Comparison of ENCODE assay signal across 1 cellular context in the genomic region with DNA sequence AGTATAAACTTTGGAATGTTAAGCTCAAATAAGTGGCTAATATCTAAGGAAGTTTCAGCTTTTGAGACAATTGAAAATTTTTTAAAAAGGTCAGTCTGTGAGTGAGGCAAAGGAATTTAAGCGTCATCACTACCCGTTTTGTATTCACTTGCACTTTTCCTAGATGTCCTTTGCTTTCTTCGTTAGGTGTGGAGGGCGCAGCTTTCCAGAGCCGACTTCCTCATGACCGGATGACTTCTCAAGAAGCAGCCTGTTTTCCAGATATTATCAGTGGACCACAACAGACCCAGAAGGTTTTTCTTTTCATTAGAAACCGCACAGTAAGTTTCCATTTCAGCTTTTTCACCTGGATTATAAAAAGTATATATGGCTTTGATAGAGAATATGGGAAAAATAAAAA.
TF ChIP-seq lines count a peak whose summit lies in the region.

No MANE protein-coding gene starts in this region.

TF ChIP-seq in K562, 482 proteins besides CTCF, POLR2A, EP300 and RAD21 (continued from another document):
- TF ChIP-seq, protein P1, sequence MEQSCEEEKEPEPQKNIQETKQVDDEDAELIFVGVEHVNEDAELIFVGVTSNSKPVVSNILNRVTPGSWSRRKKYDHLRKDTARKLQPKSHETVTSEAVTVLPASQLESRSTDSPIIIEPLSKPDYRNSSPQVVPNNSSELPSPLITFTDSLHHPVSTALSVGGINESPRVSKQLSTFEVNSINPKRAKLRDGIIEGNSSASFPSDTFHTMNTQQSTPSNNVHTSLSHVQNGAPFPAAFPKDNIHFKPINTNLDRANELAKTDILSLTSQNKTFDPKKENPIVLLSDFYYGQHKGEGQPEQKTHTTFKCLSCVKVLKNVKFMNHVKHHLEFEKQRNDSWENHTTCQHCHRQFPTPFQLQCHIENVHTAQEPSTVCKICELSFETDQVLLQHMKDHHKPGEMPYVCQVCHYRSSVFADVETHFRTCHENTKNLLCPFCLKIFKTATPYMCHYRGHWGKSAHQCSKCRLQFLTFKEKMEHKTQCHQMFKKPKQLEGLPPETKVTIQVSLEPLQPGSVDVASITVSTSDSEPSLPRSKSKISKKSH (CRISPR knock-in tag; IDR thresholded peaks at IDR 0.05), result no peak
- TF ChIP-seq NR2F6 (CRISPR knock-in tag; IDR thresholded peaks at IDR 0.05) (no peak), ZNF79 (CRISPR knock-in tag; IDR thresholded peaks at IDR 0.05; ENCODE audit: low read depth) (no peak), MTA3 (IDR thresholded peaks at IDR 0.05; ENCODE audit: borderline replicate concordance) (no peak), FOSL1 (tag; conservative IDR thresholded peaks at IDR 0.05) (peak; percentile 29), XRCC5 (IDR thresholded peaks at IDR 0.05; ENCODE audit: low read depth, low read length) (no peak), TSHZ1 (CRISPR knock-in tag; IDR thresholded peaks at IDR 0.05) (no peak), ZNF561 (CRISPR knock-in tag; conservative IDR thresholded peaks at IDR 0.05) (no peak), POLR2H (tag; IDR thresholded peaks at IDR 0.05; ENCODE audit: low read depth) (0 out of 2 replicates have a peak, but pooled peaks have one; percentile 6), EWSR1 (IDR thresholded peaks at IDR 0.05; ENCODE audit: borderline replicate concordance, low read depth, partially characterized antibody) (no peak), RCOR1 (IDR thresholded peaks at IDR 0.05; ENCODE audit: borderline replicate concordance in 1 of 2, low read depth in 2 of 2, low read length in 2 of 2) (no peak), PTRF (tag; IDR thresholded peaks at IDR 0.05) (no peak), ZNF583 (CRISPR knock-in tag; IDR thresholded peaks at IDR 0.05) (no peak), CAMTA2 (CRISPR knock-in tag; conservative IDR thresholded peaks at IDR 0.05) (no peak), ETV1 (tag; conservative IDR thresholded peaks at IDR 0.05; ENCODE audit: low read depth) (peak; percentile 51), CHD4 (IDR thresholded peaks at IDR 0.05; ENCODE audit: insufficient read depth, insufficient replicate concordance, low read depth, low read length, poor library complexity, severe bottlenecking) (no peak), ZKSCAN1 (IDR thresholded peaks at IDR 0.05; ENCODE audit: low read depth, low read length) (no peak), GABPA (tag; conservative IDR thresholded peaks at IDR 0.05; ENCODE audit: low read depth) (0 out of 2 replicates have a peak, but pooled peaks have one; percentile 14), HMG20B (CRISPR knock-in tag; IDR thresholded peaks at IDR 0.05) (no peak), CHD1 (IDR thresholded peaks at IDR 0.05; ENCODE audit: low read length) (no peak), JUN (IDR thresholded peaks at IDR 0.05; ENCODE audit: borderline replicate concordance, low read depth, low read length) (no peak), JUN (CRISPR knock-in tag; IDR thresholded peaks at IDR 0.05; ENCODE audit: borderline replicate concordance) (no peak), THAP7 (CRISPR knock-in tag; IDR thresholded peaks at IDR 0.05) (no peak), MEIS2 (IDR thresholded peaks at IDR 0.05; ENCODE audit: partially characterized antibody) (no peak), ZC3H11A (IDR thresholded peaks at IDR 0.05; ENCODE audit: low read depth, low read length) (no peak), ETV6 (IDR thresholded peaks at IDR 0.05; ENCODE audit: borderline replicate concordance in 1 of 2, low read depth in 2 of 2, low read length in 1 of 2) (no peak), ETV6 (CRISPR knock-in tag; IDR thresholded peaks at IDR 0.05; ENCODE audit: borderline replicate concordance) (no peak), HMGN3 (IDR thresholded peaks at IDR 0.05; ENCODE audit: borderline replicate concordance, extremely low read depth, insufficient read length, low read depth, low read length) (no peak), ATF6 (CRISPR knock-in tag; IDR thresholded peaks at IDR 0.05) (no peak)
- TF ChIP-seq, protein P2, sequence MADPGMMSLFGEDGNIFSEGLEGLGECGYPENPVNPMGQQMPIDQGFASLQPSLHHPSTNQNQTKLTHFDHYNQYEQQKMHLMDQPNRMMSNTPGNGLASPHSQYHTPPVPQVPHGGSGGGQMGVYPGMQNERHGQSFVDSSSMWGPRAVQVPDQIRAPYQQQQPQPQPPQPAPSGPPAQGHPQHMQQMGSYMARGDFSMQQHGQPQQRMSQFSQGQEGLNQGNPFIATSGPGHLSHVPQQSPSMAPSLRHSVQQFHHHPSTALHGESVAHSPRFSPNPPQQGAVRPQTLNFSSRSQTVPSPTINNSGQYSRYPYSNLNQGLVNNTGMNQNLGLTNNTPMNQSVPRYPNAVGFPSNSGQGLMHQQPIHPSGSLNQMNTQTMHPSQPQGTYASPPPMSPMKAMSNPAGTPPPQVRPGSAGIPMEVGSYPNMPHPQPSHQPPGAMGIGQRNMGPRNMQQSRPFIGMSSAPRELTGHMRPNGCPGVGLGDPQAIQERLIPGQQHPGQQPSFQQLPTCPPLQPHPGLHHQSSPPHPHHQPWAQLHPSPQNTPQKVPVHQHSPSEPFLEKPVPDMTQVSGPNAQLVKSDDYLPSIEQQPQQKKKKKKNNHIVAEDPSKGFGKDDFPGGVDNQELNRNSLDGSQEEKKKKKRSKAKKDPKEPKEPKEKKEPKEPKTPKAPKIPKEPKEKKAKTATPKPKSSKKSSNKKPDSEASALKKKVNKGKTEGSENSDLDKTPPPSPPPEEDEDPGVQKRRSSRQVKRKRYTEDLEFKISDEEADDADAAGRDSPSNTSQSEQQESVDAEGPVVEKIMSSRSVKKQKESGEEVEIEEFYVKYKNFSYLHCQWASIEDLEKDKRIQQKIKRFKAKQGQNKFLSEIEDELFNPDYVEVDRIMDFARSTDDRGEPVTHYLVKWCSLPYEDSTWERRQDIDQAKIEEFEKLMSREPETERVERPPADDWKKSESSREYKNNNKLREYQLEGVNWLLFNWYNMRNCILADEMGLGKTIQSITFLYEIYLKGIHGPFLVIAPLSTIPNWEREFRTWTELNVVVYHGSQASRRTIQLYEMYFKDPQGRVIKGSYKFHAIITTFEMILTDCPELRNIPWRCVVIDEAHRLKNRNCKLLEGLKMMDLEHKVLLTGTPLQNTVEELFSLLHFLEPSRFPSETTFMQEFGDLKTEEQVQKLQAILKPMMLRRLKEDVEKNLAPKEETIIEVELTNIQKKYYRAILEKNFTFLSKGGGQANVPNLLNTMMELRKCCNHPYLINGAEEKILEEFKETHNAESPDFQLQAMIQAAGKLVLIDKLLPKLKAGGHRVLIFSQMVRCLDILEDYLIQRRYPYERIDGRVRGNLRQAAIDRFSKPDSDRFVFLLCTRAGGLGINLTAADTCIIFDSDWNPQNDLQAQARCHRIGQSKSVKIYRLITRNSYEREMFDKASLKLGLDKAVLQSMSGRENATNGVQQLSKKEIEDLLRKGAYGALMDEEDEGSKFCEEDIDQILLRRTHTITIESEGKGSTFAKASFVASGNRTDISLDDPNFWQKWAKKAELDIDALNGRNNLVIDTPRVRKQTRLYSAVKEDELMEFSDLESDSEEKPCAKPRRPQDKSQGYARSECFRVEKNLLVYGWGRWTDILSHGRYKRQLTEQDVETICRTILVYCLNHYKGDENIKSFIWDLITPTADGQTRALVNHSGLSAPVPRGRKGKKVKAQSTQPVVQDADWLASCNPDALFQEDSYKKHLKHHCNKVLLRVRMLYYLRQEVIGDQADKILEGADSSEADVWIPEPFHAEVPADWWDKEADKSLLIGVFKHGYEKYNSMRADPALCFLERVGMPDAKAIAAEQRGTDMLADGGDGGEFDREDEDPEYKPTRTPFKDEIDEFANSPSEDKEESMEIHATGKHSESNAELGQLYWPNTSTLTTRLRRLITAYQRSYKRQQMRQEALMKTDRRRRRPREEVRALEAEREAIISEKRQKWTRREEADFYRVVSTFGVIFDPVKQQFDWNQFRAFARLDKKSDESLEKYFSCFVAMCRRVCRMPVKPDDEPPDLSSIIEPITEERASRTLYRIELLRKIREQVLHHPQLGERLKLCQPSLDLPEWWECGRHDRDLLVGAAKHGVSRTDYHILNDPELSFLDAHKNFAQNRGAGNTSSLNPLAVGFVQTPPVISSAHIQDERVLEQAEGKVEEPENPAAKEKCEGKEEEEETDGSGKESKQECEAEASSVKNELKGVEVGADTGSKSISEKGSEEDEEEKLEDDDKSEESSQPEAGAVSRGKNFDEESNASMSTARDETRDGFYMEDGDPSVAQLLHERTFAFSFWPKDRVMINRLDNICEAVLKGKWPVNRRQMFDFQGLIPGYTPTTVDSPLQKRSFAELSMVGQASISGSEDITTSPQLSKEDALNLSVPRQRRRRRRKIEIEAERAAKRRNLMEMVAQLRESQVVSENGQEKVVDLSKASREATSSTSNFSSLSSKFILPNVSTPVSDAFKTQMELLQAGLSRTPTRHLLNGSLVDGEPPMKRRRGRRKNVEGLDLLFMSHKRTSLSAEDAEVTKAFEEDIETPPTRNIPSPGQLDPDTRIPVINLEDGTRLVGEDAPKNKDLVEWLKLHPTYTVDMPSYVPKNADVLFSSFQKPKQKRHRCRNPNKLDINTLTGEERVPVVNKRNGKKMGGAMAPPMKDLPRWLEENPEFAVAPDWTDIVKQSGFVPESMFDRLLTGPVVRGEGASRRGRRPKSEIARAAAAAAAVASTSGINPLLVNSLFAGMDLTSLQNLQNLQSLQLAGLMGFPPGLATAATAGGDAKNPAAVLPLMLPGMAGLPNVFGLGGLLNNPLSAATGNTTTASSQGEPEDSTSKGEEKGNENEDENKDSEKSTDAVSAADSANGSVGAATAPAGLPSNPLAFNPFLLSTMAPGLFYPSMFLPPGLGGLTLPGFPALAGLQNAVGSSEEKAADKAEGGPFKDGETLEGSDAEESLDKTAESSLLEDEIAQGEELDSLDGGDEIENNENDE (IDR thresholded peaks at IDR 0.05; ENCODE audit: low read depth, low read length), result no peak
- TF ChIP-seq, protein P3, sequence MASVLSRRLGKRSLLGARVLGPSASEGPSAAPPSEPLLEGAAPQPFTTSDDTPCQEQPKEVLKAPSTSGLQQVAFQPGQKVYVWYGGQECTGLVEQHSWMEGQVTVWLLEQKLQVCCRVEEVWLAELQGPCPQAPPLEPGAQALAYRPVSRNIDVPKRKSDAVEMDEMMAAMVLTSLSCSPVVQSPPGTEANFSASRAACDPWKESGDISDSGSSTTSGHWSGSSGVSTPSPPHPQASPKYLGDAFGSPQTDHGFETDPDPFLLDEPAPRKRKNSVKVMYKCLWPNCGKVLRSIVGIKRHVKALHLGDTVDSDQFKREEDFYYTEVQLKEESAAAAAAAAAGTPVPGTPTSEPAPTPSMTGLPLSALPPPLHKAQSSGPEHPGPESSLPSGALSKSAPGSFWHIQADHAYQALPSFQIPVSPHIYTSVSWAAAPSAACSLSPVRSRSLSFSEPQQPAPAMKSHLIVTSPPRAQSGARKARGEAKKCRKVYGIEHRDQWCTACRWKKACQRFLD (CRISPR knock-in tag; IDR thresholded peaks at IDR 0.05), result no peak
- TF ChIP-seq, protein P4, sequence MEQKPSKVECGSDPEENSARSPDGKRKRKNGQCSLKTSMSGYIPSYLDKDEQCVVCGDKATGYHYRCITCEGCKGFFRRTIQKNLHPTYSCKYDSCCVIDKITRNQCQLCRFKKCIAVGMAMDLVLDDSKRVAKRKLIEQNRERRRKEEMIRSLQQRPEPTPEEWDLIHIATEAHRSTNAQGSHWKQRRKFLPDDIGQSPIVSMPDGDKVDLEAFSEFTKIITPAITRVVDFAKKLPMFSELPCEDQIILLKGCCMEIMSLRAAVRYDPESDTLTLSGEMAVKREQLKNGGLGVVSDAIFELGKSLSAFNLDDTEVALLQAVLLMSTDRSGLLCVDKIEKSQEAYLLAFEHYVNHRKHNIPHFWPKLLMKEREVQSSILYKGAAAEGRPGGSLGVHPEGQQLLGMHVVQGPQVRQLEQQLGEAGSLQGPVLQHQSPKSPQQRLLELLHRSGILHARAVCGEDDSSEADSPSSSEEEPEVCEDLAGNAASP (IDR thresholded peaks at IDR 0.05), result no peak
- TF ChIP-seq, protein P5, sequence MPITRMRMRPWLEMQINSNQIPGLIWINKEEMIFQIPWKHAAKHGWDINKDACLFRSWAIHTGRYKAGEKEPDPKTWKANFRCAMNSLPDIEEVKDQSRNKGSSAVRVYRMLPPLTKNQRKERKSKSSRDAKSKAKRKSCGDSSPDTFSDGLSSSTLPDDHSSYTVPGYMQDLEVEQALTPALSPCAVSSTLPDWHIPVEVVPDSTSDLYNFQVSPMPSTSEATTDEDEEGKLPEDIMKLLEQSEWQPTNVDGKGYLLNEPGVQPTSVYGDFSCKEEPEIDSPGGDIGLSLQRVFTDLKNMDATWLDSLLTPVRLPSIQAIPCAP (CRISPR knock-in tag; IDR thresholded peaks at IDR 0.05; ENCODE audit: borderline replicate concordance), result no peak
TF ChIP-seq in K562: peak in this region for 4.
